In the genomic region with DNA sequence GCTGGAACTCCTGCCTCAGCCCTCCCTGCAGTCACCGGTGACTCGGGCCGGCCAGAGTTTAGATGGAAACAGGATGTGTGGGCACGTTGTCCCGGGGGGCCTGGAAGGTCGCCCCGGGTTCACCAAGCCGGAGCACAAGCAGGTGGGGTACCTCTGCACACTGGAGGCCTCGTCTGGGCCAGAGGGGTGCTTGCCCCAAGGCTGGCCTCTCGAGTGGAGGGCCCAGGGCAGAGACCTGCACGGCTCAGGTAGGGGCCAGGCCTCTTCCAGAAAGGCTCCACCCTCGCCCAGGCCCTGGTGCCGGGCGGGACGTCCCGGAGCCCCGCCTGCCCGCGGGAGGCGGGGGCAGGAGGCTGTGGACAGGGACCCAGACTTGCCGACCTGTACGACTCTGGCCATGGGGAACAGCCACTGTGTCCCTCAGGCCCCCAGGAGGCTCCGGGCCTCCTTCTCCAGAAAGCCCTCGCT, we compare ENCODE assay signal across 1 cellular context.
TF ChIP-seq lines count a peak whose summit lies in the region.

A gene with protein sequence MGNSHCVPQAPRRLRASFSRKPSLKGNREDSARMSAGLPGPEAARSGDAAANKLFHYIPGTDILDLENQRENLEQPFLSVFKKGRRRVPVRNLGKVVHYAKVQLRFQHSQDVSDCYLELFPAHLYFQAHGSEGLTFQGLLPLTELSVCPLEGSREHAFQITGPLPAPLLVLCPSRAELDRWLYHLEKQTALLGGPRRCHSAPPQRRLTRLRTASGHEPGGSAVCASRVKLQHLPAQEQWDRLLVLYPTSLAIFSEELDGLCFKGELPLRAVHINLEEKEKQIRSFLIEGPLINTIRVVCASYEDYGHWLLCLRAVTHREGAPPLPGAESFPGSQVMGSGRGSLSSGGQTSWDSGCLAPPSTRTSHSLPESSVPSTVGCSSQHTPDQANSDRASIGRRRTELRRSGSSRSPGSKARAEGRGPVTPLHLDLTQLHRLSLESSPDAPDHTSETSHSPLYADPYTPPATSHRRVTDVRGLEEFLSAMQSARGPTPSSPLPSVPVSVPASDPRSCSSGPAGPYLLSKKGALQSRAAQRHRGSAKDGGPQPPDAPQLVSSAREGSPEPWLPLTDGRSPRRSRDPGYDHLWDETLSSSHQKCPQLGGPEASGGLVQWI (plus strand): TSS at position 348 of the 468 bp plus-strand sequence. CDS start 50 bp downstream, at position 398.

TF ChIP-seq in K562, 482 proteins besides CTCF, POLR2A, EP300 and RAD21 (continued from another document):
- TF ChIP-seq HBP1 (CRISPR knock-in tag; IDR thresholded peaks at IDR 0.05) (0 out of 2 replicates have a peak, but pooled peaks have one; percentile 41), GABPA (tag; conservative IDR thresholded peaks at IDR 0.05; ENCODE audit: low read depth) (peak; percentile 68), ZNF445 (CRISPR knock-in tag; IDR thresholded peaks at IDR 0.05; ENCODE audit: low read depth) (no peak), JUND (IDR thresholded peaks at IDR 0.05; ENCODE audit: borderline replicate concordance, low read depth, low read length) (peak; percentile 16; the same call in 1 of the 2 replicates), JUND (tag; IDR thresholded peaks at IDR 0.05; ENCODE audit: borderline replicate concordance, low read depth, low read length) (no peak), FOSL1 (tag; conservative IDR thresholded peaks at IDR 0.05) (peak; percentile 60), SMAD4 (CRISPR knock-in tag; conservative IDR thresholded peaks at IDR 0.05) (0 out of 2 replicates have a peak, but pooled peaks have one; percentile 45), PTBP1 (IDR thresholded peaks at IDR 0.05; ENCODE audit: low read depth, low read length) (no peak), EGR1 (conservative IDR thresholded peaks at IDR 0.05) (peak; percentile 34; the same call in 1 of the 2 replicates), ZBTB11 (CRISPR knock-in tag; IDR thresholded peaks at IDR 0.05) (peak in 1 of 3 experiments; percentile 88; a peak in 3 of 6 replicates), NR2C2 (CRISPR knock-in tag; IDR thresholded peaks at IDR 0.05) (0 out of 2 replicates have a peak, but pooled peaks have one; percentile 38), NR2C2 (tag; IDR thresholded peaks at IDR 0.05) (peak; percentile 72), CCNT2 (IDR thresholded peaks at IDR 0.05; ENCODE audit: borderline replicate concordance, extremely low read depth, insufficient read length, low read depth, low read length) (peak; percentile 27), ZBTB40 (IDR thresholded peaks at IDR 0.05) (peak; percentile 54; the same call in 1 of the 2 replicates), ZBTB40 (CRISPR knock-in tag; IDR thresholded peaks at IDR 0.05) (no peak), ETV1 (tag; conservative IDR thresholded peaks at IDR 0.05; ENCODE audit: low read depth) (0 out of 2 replicates have a peak, but pooled peaks have one; percentile 7), ATF3 (IDR thresholded peaks at IDR 0.05) (peak; percentile 36; the same call in 1 of the 2 replicates), ATF3 (CRISPR knock-in tag; conservative IDR thresholded peaks at IDR 0.05) (no peak), ZNF57 (CRISPR knock-in tag; IDR thresholded peaks at IDR 0.05) (peak; percentile 68; the same call in 1 of the 2 replicates)
- TF ChIP-seq, protein P1, sequence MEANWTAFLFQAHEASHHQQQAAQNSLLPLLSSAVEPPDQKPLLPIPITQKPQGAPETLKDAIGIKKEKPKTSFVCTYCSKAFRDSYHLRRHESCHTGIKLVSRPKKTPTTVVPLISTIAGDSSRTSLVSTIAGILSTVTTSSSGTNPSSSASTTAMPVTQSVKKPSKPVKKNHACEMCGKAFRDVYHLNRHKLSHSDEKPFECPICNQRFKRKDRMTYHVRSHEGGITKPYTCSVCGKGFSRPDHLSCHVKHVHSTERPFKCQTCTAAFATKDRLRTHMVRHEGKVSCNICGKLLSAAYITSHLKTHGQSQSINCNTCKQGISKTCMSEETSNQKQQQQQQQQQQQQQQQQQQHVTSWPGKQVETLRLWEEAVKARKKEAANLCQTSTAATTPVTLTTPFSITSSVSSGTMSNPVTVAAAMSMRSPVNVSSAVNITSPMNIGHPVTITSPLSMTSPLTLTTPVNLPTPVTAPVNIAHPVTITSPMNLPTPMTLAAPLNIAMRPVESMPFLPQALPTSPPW (CRISPR knock-in tag; IDR thresholded peaks at IDR 0.05), result peak; percentile 76
- TF ChIP-seq, protein P2, sequence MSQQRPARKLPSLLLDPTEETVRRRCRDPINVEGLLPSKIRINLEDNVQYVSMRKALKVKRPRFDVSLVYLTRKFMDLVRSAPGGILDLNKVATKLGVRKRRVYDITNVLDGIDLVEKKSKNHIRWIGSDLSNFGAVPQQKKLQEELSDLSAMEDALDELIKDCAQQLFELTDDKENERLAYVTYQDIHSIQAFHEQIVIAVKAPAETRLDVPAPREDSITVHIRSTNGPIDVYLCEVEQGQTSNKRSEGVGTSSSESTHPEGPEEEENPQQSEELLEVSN (IDR thresholded peaks at IDR 0.05; ENCODE audit: borderline replicate concordance in 1 of 2, extremely low read depth in 1 of 2, insufficient read depth in 1 of 2, insufficient read length in 1 of 2, low read depth in 1 of 2, low read length in 1 of 2, poor library complexity in 1 of 2, severe bottlenecking in 1 of 2), result peak in 1 of 2 experiments; percentile 5
